ENCODE assay signal across 8 cellular contexts in the genomic region with DNA sequence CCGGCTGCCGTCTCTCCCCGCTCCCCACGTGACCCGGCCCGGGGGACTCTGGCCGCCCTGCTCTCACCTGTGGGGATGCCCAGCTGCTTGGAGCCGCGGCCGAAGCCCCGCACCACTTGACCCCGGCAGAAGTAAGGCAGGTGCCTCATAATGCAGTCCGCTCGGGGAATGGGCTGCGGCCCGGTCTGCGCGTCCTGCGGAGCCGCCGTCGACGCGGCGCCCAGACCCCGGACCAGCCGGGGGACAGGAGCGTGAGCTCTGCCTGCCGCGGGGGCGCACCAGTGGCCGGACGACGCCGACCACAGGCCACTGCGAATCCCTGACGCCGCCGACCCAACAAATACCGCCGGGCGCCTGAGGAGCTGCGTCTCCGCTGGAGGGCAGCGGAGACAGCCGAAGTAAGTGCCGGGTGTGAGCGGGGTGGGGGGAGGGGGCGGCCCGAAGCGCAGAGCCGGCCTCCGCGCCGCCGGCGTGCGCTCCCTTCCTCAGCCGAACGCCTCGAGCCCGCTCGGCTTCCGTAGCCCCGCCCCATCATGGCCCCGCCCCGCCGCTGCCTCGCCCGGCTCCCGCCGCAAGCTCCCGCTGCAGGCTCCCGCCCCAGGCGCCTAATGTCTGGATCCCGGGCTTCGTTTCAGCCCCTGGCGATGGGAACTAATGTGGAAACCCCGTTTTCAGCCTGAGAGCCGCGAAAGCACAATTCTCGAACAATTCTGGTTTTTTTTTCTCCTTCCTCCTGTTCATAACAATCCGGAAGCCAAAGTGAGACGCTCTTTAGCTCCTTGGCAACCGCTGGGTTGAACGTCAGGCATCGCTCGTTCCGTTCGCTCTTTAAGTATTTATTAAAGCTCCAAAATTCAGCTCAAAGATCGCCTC. TPM values are rescaled to one million over a fixed set of nuclear protein-coding genes. Genes with fewer than 3 reads are reported as not detected.
A peak's percentile ranks its signal among the peaks of the same experiment; 100 is the strongest.
DNase-seq lines count a peak whose midpoint lies in the region; ATAC-seq and TF ChIP-seq lines count a peak whose summit lies in the region.

A gene (minus strand): TSS at position 404 of the 873 bp plus-strand sequence. CDS start 255 bp downstream, at position 149.

- H3K27me3 ChIP-seq in BJ (ENCODE audit: control insufficient read depth, insufficient read depth, low read length) (no peaks in the 10 kb centered on the region), left lung (no peaks in the 10 kb centered on the region)

- peaks cover 0 to 32% of the 10 kb centered on the region in 2 donors for H3K4me1 ChIP-seq in left lung

- peak within 1 kb of the TSS; percentile 94 to 97 for H3K27ac ChIP-seq in left lung

- peak; percentile 40 for TF ChIP-seq CTCF in BJ (IDR thresholded peaks at IDR 0.05; ENCODE audit: insufficient read depth, low read depth, low read length)
- TF ChIP-seq CTCF in left lung (IDR thresholded peaks at IDR 0.05) = no peak

- intact Hi-C loops in left lung (cut with DNase I) = no loop called here

- CTCF ChIA-PET in BJ (lab: Yijun Ruan, JAX) = interaction anchor here (0.7 to 2.8 kb wide), 17 partner anchors 9 to 820 kb away, joined by 3 to 13 read pairs (median 3); no protein-coding TSS in a partner anchor

- ATAC-seq in HG03432 (IDR thresholded peaks at IDR 0.05; ENCODE audit: unreplicated experiment) (peak; percentile 81), left lung (peak; percentile 99)

- TF ChIP-seq POLR2A in GM19099 (IDR thresholded peaks at IDR 0.05; ENCODE audit: extremely low read depth, insufficient read length, low read depth) = peak; percentile 73

- H3K9me3 ChIP-seq in left lung = peaks cover 0 to 2% of the 10 kb centered on the region in 2 donors

- POLR2A ChIA-PET in BJ (lab: Charles Lee) = interaction anchor here (0.6 to 1.0 kb wide), 3 partner anchors 10 to 165 kb away, joined by 3 read pairs; no protein-coding TSS in a partner anchor

- H3K4me3 ChIP-seq in BJ (ENCODE audit: low read depth, low read length) = peak within 1 kb of the TSS; percentile 98
- H3K4me3 ChIP-seq in left lung = peak within 1 kb of the TSS; percentile 77 to 98

- H3K36me3 ChIP-seq in BJ (ENCODE audit: control insufficient read depth, insufficient read depth, low read length) (no peaks in the 10 kb centered on the region), left lung (peaks cover 0 to 6% of the 10 kb centered on the region in 2 donors)

- DNase-seq in BJ (ENCODE audit: low read depth) (peak; percentile 63), NCI-H510A treated with DMSO at 0.1 percent for 48 hours (lab: John Stamatoyannopoulos, UW) (peak; percentile 87), dedifferentiated amniotic fluid mesenchymal stem cell (ENCODE audit: extremely low spot score) (peak; percentile 83), left lung (peak; percentile 95 to 99)
- peak; percentile 93 for DNase-seq in activated CD4-positive, alpha-beta T cell treated with anti-CD3 and anti-CD28 coated beads, Interleukin-2, amount 50 U/mL, for 1 hour
- peak; percentile 96 for DNase-seq in stimulated activated CD4-positive, alpha-beta T cell treated with anti-CD3 and anti-CD28 coated beads, Interleukin-4, amount 100 ng/mL, for 1 hour

RNA-seq across cellular contexts. Expression of the gene that starts here (rescaled TPM):
- polyA plus RNA-seq in BJ (2011; rRNA removed) = 7.5 and 15.4 TPM in 2 replicates
- 2.2 and 2.9 TPM in 2 replicates for polyA minus RNA-seq in BJ (2011; rRNA and poly(A)+ RNA removed)
- total RNA-seq in left lung = 10 to 100 TPM; 18.5 to 20.8 TPM

Comparison
In these comparisons a context has a peak if more than half of its experiments do, and no peak if none do; other contexts are left out.
1. Peak in every context shown above with its lines: DNase-seq, ATAC-seq, H3K4me3 ChIP-seq and H3K27ac ChIP-seq.